Comparison of ENCODE assay signal across 1 cellular context in genomic region chr18:11055721-11056120, GRCh38.
TF ChIP-seq lines count a peak whose summit lies in the region.

No MANE protein-coding gene starts in this region.

TF ChIP-seq in HepG2, 621 proteins besides CTCF, POLR2A, EP300 and RAD21 (continued from another document):
- TF ChIP-seq, protein P1, sequence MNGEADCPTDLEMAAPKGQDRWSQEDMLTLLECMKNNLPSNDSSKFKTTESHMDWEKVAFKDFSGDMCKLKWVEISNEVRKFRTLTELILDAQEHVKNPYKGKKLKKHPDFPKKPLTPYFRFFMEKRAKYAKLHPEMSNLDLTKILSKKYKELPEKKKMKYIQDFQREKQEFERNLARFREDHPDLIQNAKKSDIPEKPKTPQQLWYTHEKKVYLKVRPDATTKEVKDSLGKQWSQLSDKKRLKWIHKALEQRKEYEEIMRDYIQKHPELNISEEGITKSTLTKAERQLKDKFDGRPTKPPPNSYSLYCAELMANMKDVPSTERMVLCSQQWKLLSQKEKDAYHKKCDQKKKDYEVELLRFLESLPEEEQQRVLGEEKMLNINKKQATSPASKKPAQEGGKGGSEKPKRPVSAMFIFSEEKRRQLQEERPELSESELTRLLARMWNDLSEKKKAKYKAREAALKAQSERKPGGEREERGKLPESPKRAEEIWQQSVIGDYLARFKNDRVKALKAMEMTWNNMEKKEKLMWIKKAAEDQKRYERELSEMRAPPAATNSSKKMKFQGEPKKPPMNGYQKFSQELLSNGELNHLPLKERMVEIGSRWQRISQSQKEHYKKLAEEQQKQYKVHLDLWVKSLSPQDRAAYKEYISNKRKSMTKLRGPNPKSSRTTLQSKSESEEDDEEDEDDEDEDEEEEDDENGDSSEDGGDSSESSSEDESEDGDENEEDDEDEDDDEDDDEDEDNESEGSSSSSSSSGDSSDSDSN (CRISPR knock-in tag; IDR thresholded peaks at IDR 0.05): peak; percentile 53; the same call in 1 of the 2 replicates
- TF ChIP-seq RCOR2 (CRISPR knock-in tag; IDR thresholded peaks at IDR 0.05) (no peak), ARHGAP35 (CRISPR knock-in tag; IDR thresholded peaks at IDR 0.05; ENCODE audit: borderline replicate concordance) (no peak), ARID5B (CRISPR knock-in tag; IDR thresholded peaks at IDR 0.05) (peak; percentile 59), ZNF644 (CRISPR knock-in tag; IDR thresholded peaks at IDR 0.05; ENCODE audit: low read depth) (no peak), HOMEZ (CRISPR knock-in tag; IDR thresholded peaks at IDR 0.05; ENCODE audit: low read depth) (peak; percentile 52; the same call in 1 of the 2 replicates), RARA (CRISPR knock-in tag; IDR thresholded peaks at IDR 0.05) (peak; percentile 47; the same call in 1 of the 2 replicates), BCL6 (CRISPR knock-in tag; IDR thresholded peaks at IDR 0.05) (no peak; the same call in 1 of the 2 replicates), ZNF784 (CRISPR knock-in tag; IDR thresholded peaks at IDR 0.05; ENCODE audit: borderline replicate concordance) (no peak), HMG20A (CRISPR knock-in tag; IDR thresholded peaks at IDR 0.05; ENCODE audit: borderline replicate concordance) (peak; percentile 52; the same call in 1 of the 2 replicates)
- TF ChIP-seq, protein P2, sequence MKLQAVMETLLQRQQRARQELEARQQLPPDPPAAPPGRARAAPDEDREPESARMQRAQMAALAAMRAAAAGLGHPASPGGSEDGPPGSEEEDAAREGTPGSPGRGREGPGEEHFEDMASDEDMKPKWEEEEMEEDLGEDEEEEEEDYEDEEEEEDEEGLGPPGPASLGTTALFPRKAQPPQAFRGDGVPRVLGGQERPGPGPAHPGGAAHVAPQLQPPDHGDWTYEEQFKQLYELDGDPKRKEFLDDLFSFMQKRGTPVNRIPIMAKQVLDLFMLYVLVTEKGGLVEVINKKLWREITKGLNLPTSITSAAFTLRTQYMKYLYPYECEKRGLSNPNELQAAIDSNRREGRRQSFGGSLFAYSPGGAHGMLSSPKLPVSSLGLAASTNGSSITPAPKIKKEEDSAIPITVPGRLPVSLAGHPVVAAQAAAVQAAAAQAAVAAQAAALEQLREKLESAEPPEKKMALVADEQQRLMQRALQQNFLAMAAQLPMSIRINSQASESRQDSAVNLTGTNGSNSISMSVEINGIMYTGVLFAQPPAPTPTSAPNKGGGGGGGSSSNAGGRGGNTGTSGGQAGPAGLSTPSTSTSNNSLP (IDR thresholded peaks at IDR 0.05; ENCODE audit: low read depth, low read length): no peak
- TF ChIP-seq, protein P3, sequence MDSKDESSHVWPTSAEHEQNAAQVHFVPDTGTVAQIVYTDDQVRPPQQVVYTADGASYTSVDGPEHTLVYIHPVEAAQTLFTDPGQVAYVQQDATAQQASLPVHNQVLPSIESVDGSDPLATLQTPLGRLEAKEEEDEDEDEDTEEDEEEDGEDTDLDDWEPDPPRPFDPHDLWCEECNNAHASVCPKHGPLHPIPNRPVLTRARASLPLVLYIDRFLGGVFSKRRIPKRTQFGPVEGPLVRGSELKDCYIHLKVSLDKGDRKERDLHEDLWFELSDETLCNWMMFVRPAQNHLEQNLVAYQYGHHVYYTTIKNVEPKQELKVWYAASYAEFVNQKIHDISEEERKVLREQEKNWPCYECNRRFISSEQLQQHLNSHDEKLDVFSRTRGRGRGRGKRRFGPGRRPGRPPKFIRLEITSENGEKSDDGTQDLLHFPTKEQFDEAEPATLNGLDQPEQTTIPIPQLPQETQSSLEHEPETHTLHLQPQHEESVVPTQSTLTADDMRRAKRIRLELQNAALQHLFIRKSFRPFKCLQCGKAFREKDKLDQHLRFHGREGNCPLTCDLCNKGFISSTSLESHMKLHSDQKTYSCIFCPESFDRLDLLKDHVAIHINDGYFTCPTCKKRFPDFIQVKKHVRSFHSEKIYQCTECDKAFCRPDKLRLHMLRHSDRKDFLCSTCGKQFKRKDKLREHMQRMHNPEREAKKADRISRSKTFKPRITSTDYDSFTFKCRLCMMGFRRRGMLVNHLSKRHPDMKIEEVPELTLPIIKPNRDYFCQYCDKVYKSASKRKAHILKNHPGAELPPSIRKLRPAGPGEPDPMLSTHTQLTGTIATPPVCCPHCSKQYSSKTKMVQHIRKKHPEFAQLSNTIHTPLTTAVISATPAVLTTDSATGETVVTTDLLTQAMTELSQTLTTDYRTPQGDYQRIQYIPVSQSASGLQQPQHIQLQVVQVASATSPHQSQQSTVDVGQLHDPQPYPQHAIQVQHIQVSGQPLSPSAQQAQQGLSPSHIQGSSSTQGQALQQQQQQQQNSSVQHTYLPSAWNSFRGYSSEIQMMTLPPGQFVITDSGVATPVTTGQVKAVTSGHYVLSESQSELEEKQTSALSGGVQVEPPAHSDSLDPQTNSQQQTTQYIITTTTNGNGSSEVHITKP (CRISPR knock-in tag; IDR thresholded peaks at IDR 0.05; ENCODE audit: low read depth): no peak
